ENCODE assay signal across 22 cellular contexts in genomic region chr1:220809187-220809550, GRCh38. TPM values are rescaled to one million over a fixed set of nuclear protein-coding genes. Genes with fewer than 3 reads are reported as not detected.
"Had no signal": no experiment of that assay in that cellular context is flagged by ENCODE, and none has a peak within 500 bp of the region (broad histone marks: within the 10 kb centered on the region; RNA-seq: fewer than 3 reads in every experiment).

No MANE protein-coding gene starts in this region.

- H3K4me1 ChIP-seq: colonic mucosa, pancreas, psoas muscle had no signal

- H3K9me3 ChIP-seq: ascending aorta, colonic mucosa, esophagus muscularis mucosa, neutrophil, pancreas, psoas muscle, thoracic aorta, upper lobe of right lung had no signal

- ATAC-seq: activated CD8-positive, alpha-beta T cell treated with anti-CD3 and anti-CD28 coated beads, Interleukin-2, amount 10 ng/mL, durations not matched to agents 7 days and 5 days; activated naive CD4-positive, alpha-beta T cell treated with anti-CD3 and anti-CD28 coated beads, Interleukin-2, amount 50 U/mL, for 72 hours; activated T-helper 17 cell treated with anti-CD3 and anti-CD28 coated beads, Interleukin-2, amount 50 U/mL, for 72 hours; effector memory CD8-positive, alpha-beta T cell; natural killer cell treated with Interleukin-12 subunit alpha and Interleukin-12 subunit beta and Interleukin-15 and Interleukin-18, amount 100 ng/mL, for 72 hours; pancreas; psoas muscle; upper lobe of right lung had no signal

- H3K4me3 ChIP-seq: ascending aorta, colonic mucosa, esophagus muscularis mucosa, hepatocyte, pancreas, psoas muscle, thoracic aorta, upper lobe of right lung had no signal

- H3K27ac Mint-ChIP-seq: activated CD8-positive, alpha-beta T cell treated with anti-CD3 and anti-CD28 coated beads, Interleukin-2, amount 10 ng/mL, durations not matched to agents 7 days and 5 days; activated naive CD4-positive, alpha-beta T cell treated with anti-CD3 and anti-CD28 coated beads, Interleukin-2, amount 50 U/mL, for 72 hours; activated T-helper 17 cell treated with anti-CD3 and anti-CD28 coated beads, Interleukin-2, amount 50 U/mL, for 72 hours; effector memory CD8-positive, alpha-beta T cell; natural killer cell treated with Interleukin-12 subunit alpha and Interleukin-12 subunit beta and Interleukin-15 and Interleukin-18, amount 100 ng/mL, for 72 hours had no signal

- H3K27ac ChIP-seq: ascending aorta, colonic mucosa, esophagus muscularis mucosa, hepatocyte, neutrophil, pancreas, psoas muscle, thoracic aorta, upper lobe of right lung had no signal

- H3K4me3 Mint-ChIP-seq: activated CD8-positive, alpha-beta T cell treated with anti-CD3 and anti-CD28 coated beads, Interleukin-2, amount 10 ng/mL, durations not matched to agents 7 days and 5 days; activated T-helper 17 cell treated with anti-CD3 and anti-CD28 coated beads, Interleukin-2, amount 50 U/mL, for 72 hours; effector memory CD8-positive, alpha-beta T cell; natural killer cell treated with Interleukin-12 subunit alpha and Interleukin-12 subunit beta and Interleukin-15 and Interleukin-18, amount 100 ng/mL, for 72 hours had no signal

- H3K9me3 Mint-ChIP-seq: activated naive CD4-positive, alpha-beta T cell treated with anti-CD3 and anti-CD28 coated beads, Interleukin-2, amount 50 U/mL, for 72 hours; activated T-helper 17 cell treated with anti-CD3 and anti-CD28 coated beads, Interleukin-2, amount 50 U/mL, for 72 hours; effector memory CD8-positive, alpha-beta T cell; natural killer cell treated with Interleukin-12 subunit alpha and Interleukin-12 subunit beta and Interleukin-15 and Interleukin-18, amount 100 ng/mL, for 72 hours had no signal

- H3K27me3 ChIP-seq: ascending aorta, colonic mucosa, dorsolateral prefrontal cortex, esophagus muscularis mucosa, hepatocyte, neutrophil, pancreas, upper lobe of right lung had no signal

- H3K4me1 Mint-ChIP-seq: activated T-helper 17 cell treated with anti-CD3 and anti-CD28 coated beads, Interleukin-2, amount 50 U/mL, for 72 hours had no signal

- H3K36me3 ChIP-seq: colonic mucosa, pancreas, thoracic aorta, upper lobe of right lung had no signal

- H3K36me3 Mint-ChIP-seq: activated naive CD4-positive, alpha-beta T cell treated with anti-CD3 and anti-CD28 coated beads, Interleukin-2, amount 50 U/mL, for 72 hours; natural killer cell treated with Interleukin-12 subunit alpha and Interleukin-12 subunit beta and Interleukin-15 and Interleukin-18, amount 100 ng/mL, for 72 hours had no signal

- DNase-seq: activated CD4-positive, alpha-beta T cell treated with anti-CD3 and anti-CD28 coated beads, Interleukin-2, amount 50 U/mL, for 1 hour; activated CD4-positive, CD25-positive, alpha-beta regulatory T cell treated with anti-CD3 and anti-CD28 coated beads, Interleukin-2, amount 50 U/mL, for 72 hours; activated CD8-positive, alpha-beta T cell treated with anti-CD3 and anti-CD28 coated beads, Interleukin-2, amount 10 ng/mL, durations not matched to agents 7 days and 5 days; colonic mucosa; dorsolateral prefrontal cortex; effector memory CD8-positive, alpha-beta T cell; glutamatergic neuron; midbrain; pancreas; psoas muscle; stimulated activated CD4-positive, alpha-beta T cell treated with anti-CD3 and anti-CD28 coated beads, Interleukin-4, amount 100 ng/mL, for 1 hour; stimulated activated naive CD4-positive, alpha-beta T cell; upper lobe of right lung had no signal

RNA-seq across cellular contexts. Expression of gene MTARC1, which starts 22.5 kb away (rescaled TPM):
- total RNA-seq: activated CD8-positive, alpha-beta T cell treated with anti-CD3 and anti-CD28 coated beads, Interleukin-2, amount 10 ng/mL, durations not matched to agents 7 days and 5 days; activated naive CD4-positive, alpha-beta T cell treated with anti-CD3 and anti-CD28 coated beads, Interleukin-2, amount 50 U/mL, for 72 hours; T-helper 2 cell treated with Interferon-gamma antibody and Interleukin-4, amounts not matched to agents 100 ng/mL and 5 ng/mL, for 36 hours had no signal
